ENCODE assay signal across 1 cellular context in genomic region chr1:171644805-171645483, GRCh38.
TF ChIP-seq lines count a peak whose summit lies in the region.

No MANE protein-coding gene starts in this region.

TF ChIP-seq in GM12878, 131 proteins besides CTCF, POLR2A, EP300 and RAD21 (continued from another document):
- TF ChIP-seq E2F4 (IDR thresholded peaks at IDR 0.05; ENCODE audit: low read depth, low read length): no peak
- TF ChIP-seq ZSCAN29 (IDR thresholded peaks at IDR 0.05): no peak
- 0 out of 4 replicates have a peak, but pooled peaks of 1 of the 2 experiments have one; percentile 11 for TF ChIP-seq IKZF2 (IDR thresholded peaks at IDR 0.05)
